Comparison of ENCODE assay signal across 8 cellular contexts in genomic region chr2:40488927-40489677, GRCh38. TPM values are rescaled to one million over a fixed set of nuclear protein-coding genes. Genes with fewer than 3 reads are reported as not detected.
A peak's percentile ranks its signal among the peaks of the same experiment; 100 is the strongest.
DNase-seq lines count a peak whose midpoint lies in the region; ATAC-seq and TF ChIP-seq lines count a peak whose summit lies in the region.

No MANE protein-coding gene starts in this region.

- no peaks in the 10 kb centered on the region for H3K36me3 ChIP-seq in left ventricle myocardium inferior

- peaks cover 9% of the 10 kb centered on the region for H3K4me1 Mint-ChIP-seq in stimulated activated naive CD8-positive, alpha-beta T cell treated with anti-CD3 and anti-CD28 coated beads, Interleukin-15, amount 100 ng/mL, for 72 hours

- no peaks in the 10 kb centered on the region for H3K27me3 ChIP-seq in left ventricle myocardium inferior (ENCODE audit: low read depth)

- peak; percentile 64 for ATAC-seq in SK-N-SH treated with all-trans-retinoic acid at 6 μM for 48 hours
- ATAC-seq in stimulated activated naive CD8-positive, alpha-beta T cell treated with anti-CD3 and anti-CD28 coated beads, Interleukin-15, amount 100 ng/mL, for 72 hours: peak; percentile 60

- intact Hi-C loops in left ventricle myocardium inferior (cut with micrococcal nuclease): no loop called here

- H3K9me3 Mint-ChIP-seq in stimulated activated naive CD8-positive, alpha-beta T cell treated with anti-CD3 and anti-CD28 coated beads, Interleukin-15, amount 100 ng/mL, for 72 hours: no peaks in the 10 kb centered on the region

- H3K4me1 ChIP-seq in left ventricle myocardium inferior: peaks cover 69% of the 10 kb centered on the region

- peak overlapping the region; percentile 45 to 86 for H3K27ac Mint-ChIP-seq in stimulated activated naive CD8-positive, alpha-beta T cell treated with anti-CD3 and anti-CD28 coated beads, Interleukin-15, amount 100 ng/mL, for 72 hours

- H3K27me3 Mint-ChIP-seq in stimulated activated naive CD8-positive, alpha-beta T cell treated with anti-CD3 and anti-CD28 coated beads, Interleukin-15, amount 100 ng/mL, for 72 hours: no peaks in the 10 kb centered on the region

- peak overlapping the region; percentile 84 for H3K27ac ChIP-seq in left ventricle myocardium inferior (replicated peaks)

- peak overlapping the region; percentile 55 to 57 for H3K4me3 Mint-ChIP-seq in stimulated activated naive CD8-positive, alpha-beta T cell treated with anti-CD3 and anti-CD28 coated beads, Interleukin-15, amount 100 ng/mL, for 72 hours

- TF ChIP-seq CTCF in left ventricle myocardium inferior (IDR thresholded peaks at IDR 0.05; ENCODE audit: borderline replicate concordance): no peak

- peak overlapping the region; percentile 68 for H3K4me3 ChIP-seq in left ventricle myocardium inferior

- peaks cover 2% of the 10 kb centered on the region for H3K9me3 ChIP-seq in left ventricle myocardium inferior (replicated peaks)

- DNase-seq in NCI-H1417 (lab: John Stamatoyannopoulos, UW): peak in 2 of 3 experiments; percentile 16 to 50
- no peak for DNase-seq in NCI-H1417 treated with DMSO at 0.1 percent for 48 hours (lab: John Stamatoyannopoulos, UW)
- no peak for DNase-seq in left ventricle myocardium inferior
- no peak for DNase-seq in stimulated activated naive CD8-positive, alpha-beta T cell treated with anti-CD3 and anti-CD28 coated beads, Interleukin-15, amount 100 ng/mL, for 72 hours
- DNase-seq in stimulated activated naive CD4-positive, alpha-beta T cell treated with Interleukin-2 at 50 U/mL for 16 hours (lab: John Stamatoyannopoulos, UW): no peak
- DNase-seq in amygdala (lab: John Stamatoyannopoulos, UW): no peak
- no peak for DNase-seq in activated CD8-positive, alpha-beta memory T cell treated with anti-CD3 and anti-CD28 coated beads, Interleukin-2, amount 50 U/mL, for 48 hours

TF ChIP-seq in SK-N-SH treated with all-trans-retinoic acid at 6 μM for 48 hours, 23 proteins besides CTCF, POLR2A, EP300 and RAD21:
- TF ChIP-seq CSDC2 (CRISPR knock-in tag; IDR thresholded peaks at IDR 0.05): no peak
- no peak for TF ChIP-seq TOX (CRISPR knock-in tag; IDR thresholded peaks at IDR 0.05; ENCODE audit: borderline replicate concordance)
- no peak for TF ChIP-seq GLIS3 (CRISPR knock-in tag; IDR thresholded peaks at IDR 0.05)
- TF ChIP-seq ZFP3 (CRISPR knock-in tag; IDR thresholded peaks at IDR 0.05): no peak
- TF ChIP-seq ARNTL (CRISPR knock-in tag; IDR thresholded peaks at IDR 0.05; ENCODE audit: borderline replicate concordance, low read depth): no peak
- TF ChIP-seq, protein P1, sequence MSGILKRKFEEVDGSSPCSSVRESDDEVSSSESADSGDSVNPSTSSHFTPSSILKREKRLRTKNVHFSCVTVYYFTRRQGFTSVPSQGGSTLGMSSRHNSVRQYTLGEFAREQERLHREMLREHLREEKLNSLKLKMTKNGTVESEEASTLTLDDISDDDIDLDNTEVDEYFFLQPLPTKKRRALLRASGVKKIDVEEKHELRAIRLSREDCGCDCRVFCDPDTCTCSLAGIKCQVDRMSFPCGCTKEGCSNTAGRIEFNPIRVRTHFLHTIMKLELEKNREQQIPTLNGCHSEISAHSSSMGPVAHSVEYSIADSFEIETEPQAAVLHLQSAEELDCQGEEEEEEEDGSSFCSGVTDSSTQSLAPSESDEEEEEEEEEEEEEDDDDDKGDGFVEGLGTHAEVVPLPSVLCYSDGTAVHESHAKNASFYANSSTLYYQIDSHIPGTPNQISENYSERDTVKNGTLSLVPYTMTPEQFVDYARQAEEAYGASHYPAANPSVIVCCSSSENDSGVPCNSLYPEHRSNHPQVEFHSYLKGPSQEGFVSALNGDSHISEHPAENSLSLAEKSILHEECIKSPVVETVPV (CRISPR knock-in tag; IDR thresholded peaks at IDR 0.05): no peak
- no peak for TF ChIP-seq POU6F1 (CRISPR knock-in tag; IDR thresholded peaks at IDR 0.05; ENCODE audit: borderline replicate concordance, low read depth)
- no peak for TF ChIP-seq TSHZ2 (CRISPR knock-in tag; IDR thresholded peaks at IDR 0.05)
- no peak for TF ChIP-seq ZNF8 (CRISPR knock-in tag; IDR thresholded peaks at IDR 0.05)
- TF ChIP-seq TCF4 (CRISPR knock-in tag; IDR thresholded peaks at IDR 0.05; ENCODE audit: borderline replicate concordance): no peak
- no peak for TF ChIP-seq ZNF565 (CRISPR knock-in tag; conservative IDR thresholded peaks at IDR 0.05; ENCODE audit: low read depth)
TF ChIP-seq in SK-N-SH treated with all-trans-retinoic acid at 6 μM for 48 hours: peak in this region for 0.

RNA-seq across cellular contexts. Expression of gene SLC8A1, which starts 37.2 kb away (rescaled TPM):
- total RNA-seq in left ventricle myocardium inferior: 990 TPM

Comparison
In these comparisons a context has a peak if more than half of its experiments do, and no peak if none do; other contexts are left out.
1. DNase-seq: peak in NCI-H1417 (2 of 3); none in NCI-H1417 treated with DMSO at 0.1 percent for 48 hours (single experiment), left ventricle myocardium inferior (single experiment), stimulated activated naive CD8-positive, alpha-beta T cell treated with anti-CD3 and anti-CD28 coated beads, Interleukin-15, amount 100 ng/mL, for 72 hours (0 of 2), stimulated activated naive CD4-positive, alpha-beta T cell treated with Interleukin-2 at 50 U/mL for 16 hours (single experiment), amygdala (0 of 56) and activated CD8-positive, alpha-beta memory T cell treated with anti-CD3 and anti-CD28 coated beads, Interleukin-2, amount 50 U/mL, for 48 hours (single experiment).